In genomic region chr5:73540192-73540591, GRCh38 we compare ENCODE assay signal across 13 cellular contexts. TPM values are rescaled to one million over a fixed set of nuclear protein-coding genes. Genes with fewer than 3 reads are reported as not detected.
DNase-seq lines count a peak whose midpoint lies in the region; ATAC-seq and TF ChIP-seq lines count a peak whose summit lies in the region.
"Had no signal": no experiment of that assay in that cellular context is flagged by ENCODE, and none has a peak within 500 bp of the region (broad histone marks: within the 10 kb centered on the region; RNA-seq: fewer than 3 reads in every experiment).

No MANE protein-coding gene starts in this region.

- POLR2A ChIA-PET in WTC11 (lab: Charles Lee), result no interaction called here

- DNase-seq in AG08395 (ENCODE audit: low spot score) (peak; percentile 75), HFF-Myc (ENCODE audit: extremely low read depth, low read depth) (peak; percentile 33), glomerular visceral epithelial cell (ENCODE audit: extremely low spot score) (peak; percentile 82), NCI-H1694 treated with DMSO at 0.1 percent for 48 hours (lab: John Stamatoyannopoulos, UW) (no peak), MG63 (no peak), WTC11 (ENCODE audit: low spot score) (no peak)
- DNase-seq: activated T-cell treated with anti-CD3 and anti-CD28 coated beads for 4 hours, body of pancreas, MV-4-11 had no signal

- H3K9me3 Mint-ChIP-seq in WTC11, result peaks cover 3% of the 10 kb centered on the region

- no peak overlapping the region for H3K4me3 Mint-ChIP-seq in WTC11

- no peak for TF ChIP-seq CTCF in HFF-Myc (IDR thresholded peaks at IDR 0.05; ENCODE audit: low read depth, low read length, missing control alignments)
- no peak for TF ChIP-seq CTCF in VCaP (conservative IDR thresholded peaks at IDR 0.05)
- TF ChIP-seq CTCF in WTC11 (IDR thresholded peaks at IDR 0.05), result no peak

- no peaks in the 10 kb centered on the region for H3K36me3 Mint-ChIP-seq in WTC11

- no peak overlapping the region for H3K4me3 ChIP-seq in HFF-Myc (replicated peaks; ENCODE audit: low read depth, low read length)
- H3K4me3 ChIP-seq in MG63, result no peak overlapping the region
- H3K4me3 ChIP-seq: BLaER1 treated with 17β-estradiol and CSF1 and Interleukin-3, amounts not matched to agents 10 nM and 100 nM; body of pancreas had no signal

- no peaks in the 10 kb centered on the region; the same call in 1 of the 2 replicates for H3K27me3 Mint-ChIP-seq in WTC11 (ENCODE audit: low read depth)

- peak overlapping the region; percentile 88 for H3K27ac ChIP-seq in VCaP
- H3K27ac ChIP-seq: BLaER1 treated with 17β-estradiol and CSF1 and Interleukin-3, amounts not matched to agents 10 nM and 100 nM; body of pancreas had no signal

- no peaks in the 10 kb centered on the region for H3K9me3 ChIP-seq in MG63
- H3K9me3 ChIP-seq: body of pancreas had no signal

- no peaks in the 10 kb centered on the region for H3K27me3 ChIP-seq in MG63
- H3K27me3 ChIP-seq: BLaER1 treated with 17β-estradiol and CSF1 and Interleukin-3, amounts not matched to agents 10 nM and 100 nM; body of pancreas had no signal

- H3K4me1 Mint-ChIP-seq in WTC11, result peaks cover 20% of the 10 kb centered on the region

- ATAC-seq in HG03196 (IDR thresholded peaks at IDR 0.05; ENCODE audit: unreplicated experiment) (no peak), WTC11 (no peak)
- ATAC-seq: body of pancreas, left lobe of liver had no signal

- no peak overlapping the region for H3K27ac Mint-ChIP-seq in WTC11

- no peaks in the 10 kb centered on the region for H3K36me3 ChIP-seq in MG63
- H3K36me3 ChIP-seq: BLaER1 treated with 17β-estradiol and CSF1 and Interleukin-3, amounts not matched to agents 10 nM and 100 nM had no signal

- CTCF ChIA-PET in WTC11 (lab: Charles Lee), result no interaction called here

TF ChIP-seq in WTC11, 78 proteins besides CTCF, POLR2A, EP300 and RAD21:
- TF ChIP-seq NFYB (CRISPR knock-in tag; conservative IDR thresholded peaks at IDR 0.05; ENCODE audit: low read depth) (no peak), TEAD4 (CRISPR knock-in tag; IDR thresholded peaks at IDR 0.05) (no peak)

RNA-seq across cellular contexts. Expression of gene ANKRA2, which starts 25.2 kb away (rescaled TPM):
- 9.4 and 22.2 TPM in 2 replicates for total RNA-seq in MG63 (2014; rRNA removed; shearing (Covaris generic); ENCODE audit: low replicate concordance)
- 14.3 to 17.7 TPM (median 14.5 TPM) in 3 replicates for total RNA-seq in WTC11 (2021)

RNA-seq across cellular contexts. Expression of gene UTP15, which starts 25.4 kb away (rescaled TPM):
- total RNA-seq in MG63 (2014; rRNA removed; shearing (Covaris generic); ENCODE audit: low replicate concordance), result 13.1 and 21.2 TPM in 2 replicates
- total RNA-seq in WTC11 (2021), result 26.2 to 35.2 TPM (median 26.7 TPM) in 3 replicates

RNA-seq across cellular contexts. Expression of gene BTF3, which starts 42.0 kb away (rescaled TPM):
- 284 and 469 TPM in 2 replicates for total RNA-seq in MG63 (2014; rRNA removed; shearing (Covaris generic); ENCODE audit: low replicate concordance)
- 736 to 764 TPM (median 736 TPM) in 3 replicates for total RNA-seq in WTC11 (2021)

Comparison
In these comparisons a context has a peak if more than half of its experiments do, and no peak if none do; other contexts are left out.
1. DNase-seq: peak in AG08395 (single experiment), HFF-Myc (single experiment) and glomerular visceral epithelial cell (single experiment); none in NCI-H1694 treated with DMSO at 0.1 percent for 48 hours (single experiment), MG63 (single experiment) and WTC11 (single experiment).